Comparison of ENCODE assay signal across 24 cellular contexts in the genomic region with DNA sequence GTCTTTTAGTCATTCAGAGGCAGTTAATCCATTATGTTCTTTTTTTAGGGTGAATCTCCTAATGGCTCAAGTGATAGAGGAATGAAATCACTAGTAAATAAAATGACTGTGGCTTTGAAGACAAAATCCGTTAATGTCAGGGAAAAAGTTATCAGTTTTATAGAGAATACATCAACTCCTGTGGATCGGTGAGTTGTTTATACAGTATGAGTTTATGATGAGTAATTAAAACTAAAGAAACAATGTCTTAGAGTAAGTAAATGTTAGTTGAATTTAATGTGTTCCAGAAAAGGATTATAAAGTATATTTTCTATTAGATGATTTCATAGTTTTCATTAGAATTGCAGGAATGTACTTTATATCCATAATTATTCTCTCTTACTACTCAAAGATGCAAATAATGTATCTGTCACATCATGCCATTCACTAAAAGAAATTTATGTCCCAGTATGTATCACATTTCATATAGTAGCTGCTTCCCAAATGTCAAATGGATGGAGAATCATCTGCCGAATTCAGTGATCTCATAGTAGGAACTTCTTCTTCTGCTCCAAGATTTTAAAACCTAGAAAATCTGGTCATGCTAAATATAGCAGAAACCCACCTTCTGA.
"Had no signal": no experiment of that assay in that cellular context is flagged by ENCODE, and none has a peak within 500 bp of the region (broad histone marks: within the 10 kb centered on the region; RNA-seq: fewer than 3 reads in every experiment).

No MANE protein-coding gene starts in this region.

- H3K4me3 Mint-ChIP-seq: activated CD4-positive, alpha-beta memory T cell treated with anti-CD3 and anti-CD28 coated beads, Interleukin-2, amount 10 ng/mL, durations not matched to agents 7 days and 5 days; activated CD4-positive, alpha-beta T cell treated with anti-CD3 and anti-CD28 coated beads for 36 hours; activated T-cell treated with anti-CD3 and anti-CD28 coated beads, Interleukin-2, amount 50 U/mL, for 72 hours; T-helper 1 cell treated with Interleukin-12 subunit alpha and Interleukin-12 subunit beta and Interleukin-4 antibody, amounts not matched to agents 30 μg/mL and 1 μg/mL, for 36 hours had no signal

- H3K27ac Mint-ChIP-seq: activated CD4-positive, alpha-beta memory T cell treated with anti-CD3 and anti-CD28 coated beads, Interleukin-2, amount 10 ng/mL, durations not matched to agents 7 days and 5 days; activated CD4-positive, alpha-beta T cell treated with anti-CD3 and anti-CD28 coated beads for 36 hours; activated T-cell treated with anti-CD3 and anti-CD28 coated beads, Interleukin-2, amount 50 U/mL, for 72 hours; activated T-helper 2 cell treated with anti-CD3 and anti-CD28 coated beads, Interferon-gamma antibody, Interleukin-2, Interleukin-4, amounts not matched to agents 10 μg/mL and 5 μg/mL and 100 μg/mL, durations not matched to agents 14 hours and 24 hours and 36 hours; T-helper 1 cell treated with Interleukin-12 subunit alpha and Interleukin-12 subunit beta and Interleukin-4 antibody, amounts not matched to agents 30 μg/mL and 1 μg/mL, for 36 hours had no signal

- H3K4me3 ChIP-seq: Peyer's patch had no signal

- H3K27me3 ChIP-seq: Peyer's patch had no signal

- H3K27me3 Mint-ChIP-seq: activated CD4-positive, alpha-beta memory T cell treated with anti-CD3 and anti-CD28 coated beads, Interleukin-2, amount 10 ng/mL, durations not matched to agents 7 days and 5 days; activated CD4-positive, alpha-beta T cell treated with anti-CD3 and anti-CD28 coated beads for 36 hours had no signal

- H3K4me1 ChIP-seq: Peyer's patch had no signal

- ATAC-seq: activated CD4-positive, alpha-beta T cell treated with anti-CD3 and anti-CD28 coated beads for 36 hours; activated T-cell treated with anti-CD3 and anti-CD28 coated beads, Interleukin-2, amount 50 U/mL, for 72 hours had no signal

- H3K27ac ChIP-seq: Peyer's patch, VCaP had no signal

- H3K9me3 ChIP-seq: Peyer's patch had no signal

- DNase-seq: activated CD4-positive, alpha-beta memory T cell treated with anti-CD3 and anti-CD28 coated beads, Interleukin-2, amount 10 ng/mL, durations not matched to agents 7 days and 5 days; activated CD4-positive, alpha-beta T cell treated with anti-CD3 and anti-CD28 coated beads for 36 hours; activated CD4-positive, alpha-beta T cell treated with anti-CD3 and anti-CD28 coated beads, Interleukin-2, amount 50 U/mL, for 1 hour; activated gamma-delta T cell treated with Interleukin-2 at 50 U/mL for 16 hours; activated naive CD4-positive, alpha-beta T cell treated with anti-CD3 and anti-CD28 coated beads, Interleukin-2, amount 50 U/mL, for 16 hours; activated T-cell treated with anti-CD3 and anti-CD28 coated beads for 4 hours; activated T-cell treated with anti-CD3 and anti-CD28 coated beads, Interleukin-2, amount 50 U/mL, for 72 hours; cerebellar nuclear complex; Karpas-422; MM.1S; NCI-H1105; NCI-H1436; NCI-H1694 treated with DMSO at 0.1 percent for 48 hours; NCI-H2029 treated with DMSO at 0.1 percent for 48 hours; NCI-H345; NCI-H510A; NCI-H526 treated with DMSO at 0.1 percent for 48 hours; NK-92 treated with Interleukin-12 subunit alpha and Interleukin-12 subunit beta, amount 100 ng/mL, for 24 hours; Peyer's patch; SHP77 treated with DMSO at 0.1 percent for 48 hours; T-helper 9 cell had no signal

- H3K4me1 Mint-ChIP-seq: activated CD4-positive, alpha-beta T cell treated with anti-CD3 and anti-CD28 coated beads for 36 hours had no signal

- H3K9me3 Mint-ChIP-seq: activated CD4-positive, alpha-beta memory T cell treated with anti-CD3 and anti-CD28 coated beads, Interleukin-2, amount 10 ng/mL, durations not matched to agents 7 days and 5 days; activated T-cell treated with anti-CD3 and anti-CD28 coated beads, Interleukin-2, amount 50 U/mL, for 72 hours; activated T-helper 2 cell treated with anti-CD3 and anti-CD28 coated beads, Interferon-gamma antibody, Interleukin-2, Interleukin-4, amounts not matched to agents 10 μg/mL and 5 μg/mL and 100 μg/mL, durations not matched to agents 14 hours and 24 hours and 36 hours; T-helper 1 cell treated with Interleukin-12 subunit alpha and Interleukin-12 subunit beta and Interleukin-4 antibody, amounts not matched to agents 30 μg/mL and 1 μg/mL, for 36 hours had no signal
